Comparison of ENCODE assay signal across 17 cellular contexts in the genomic region with DNA sequence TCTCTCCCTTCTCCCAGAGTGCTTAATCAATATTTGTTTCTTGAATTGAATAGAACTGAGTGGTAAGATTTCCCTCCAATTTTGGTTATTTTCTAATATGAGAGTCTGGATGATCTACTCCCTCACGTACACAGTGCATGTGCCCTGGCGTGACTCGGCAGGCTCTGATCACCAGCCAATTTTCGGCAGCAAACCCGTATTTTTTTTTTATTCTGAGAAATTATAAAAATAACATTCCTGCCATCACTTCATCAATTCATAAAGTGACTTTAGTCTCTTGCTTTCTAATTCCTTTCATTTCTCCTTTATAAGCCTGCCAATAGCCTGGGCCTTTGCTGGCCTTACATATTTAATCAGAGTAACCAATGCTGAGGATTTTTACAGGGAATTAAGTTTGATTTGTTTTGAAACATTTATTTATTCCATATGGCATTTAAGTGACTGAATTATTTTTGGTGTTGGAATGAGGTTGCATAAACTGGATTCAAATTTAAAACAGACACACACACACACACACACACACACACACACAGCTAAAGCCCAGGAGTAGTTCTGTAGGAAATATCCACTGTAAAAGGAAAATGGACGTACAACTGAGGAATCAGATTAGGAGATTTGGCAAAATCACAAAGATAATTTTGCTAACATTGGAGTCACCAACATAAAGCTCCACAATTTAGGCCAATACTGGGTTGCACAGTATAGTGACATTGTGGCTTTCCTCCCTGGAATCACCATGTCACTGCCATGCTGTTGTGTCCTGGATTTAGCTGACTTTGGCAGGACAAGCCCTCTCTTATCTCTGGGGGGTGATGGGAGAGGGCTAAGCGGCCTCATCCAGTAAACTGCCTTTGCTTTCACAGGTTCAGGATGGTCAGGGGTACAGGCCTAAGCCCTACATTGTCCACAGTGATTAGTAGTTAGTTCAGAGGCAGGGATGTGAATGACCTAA.
DNase-seq lines count a peak whose midpoint lies in the region; ATAC-seq and TF ChIP-seq lines count a peak whose summit lies in the region.
"Had no signal": no experiment of that assay in that cellular context is flagged by ENCODE, and none has a peak within 500 bp of the region (broad histone marks: within the 10 kb centered on the region; RNA-seq: fewer than 3 reads in every experiment).

No MANE protein-coding gene starts in this region.

- DNase-seq in Right ventricle myocardium inferior (ENCODE audit: missing footprints): no peak
- DNase-seq in right atrium auricular region (ENCODE audit: low spot score): no peak
- peak; percentile 42 to 73 (median 65) for DNase-seq in adrenal gland
- peak; percentile 42 for DNase-seq in fibroblast of the conjunctiva (ENCODE audit: low read depth)
- DNase-seq in DMS79 (lab: John Stamatoyannopoulos, UW): no peak
- no peak for DNase-seq in stimulated activated CD4-positive, alpha-beta T cell treated with anti-CD3 and anti-CD28 coated beads, Interleukin-15, amount 100 ng/mL, for 24 hours
- no peak for DNase-seq in Peyer's patch
- DNase-seq: activated CD4-positive, alpha-beta T cell treated with anti-CD3 and anti-CD28 coated beads for 4 hours; activated T-cell treated with anti-CD3 and anti-CD28 coated beads, Interleukin-2, amount 50 U/mL, for 1 hour; hippocampal formation; NCI-H1436; NCI-H510A treated with DMSO at 0.1 percent for 48 hours; occipital lobe; PC-9; small intestine had no signal

- TF ChIP-seq POLR2A in adrenal gland (IDR thresholded peaks at IDR 0.05) (no peak), Peyer's patch (IDR thresholded peaks at IDR 0.05) (no peak)

- TF ChIP-seq CTCF in right atrium auricular region (IDR thresholded peaks at IDR 0.05) (no peak), adrenal gland (IDR thresholded peaks at IDR 0.05) (no peak), Peyer's patch (IDR thresholded peaks at IDR 0.05) (no peak)

- H3K27ac ChIP-seq in right atrium auricular region (no peak overlapping the region), adrenal gland (peak overlapping the region in 3 of 5 donors; percentile 10 to 35 (median 22)), Peyer's patch (no peak overlapping the region)

- WGBS in adrenal gland, 4 donors: 46 to 68% (median 49%) methylated on average over 7 of the region's 7 CpGs

- H3K36me3 ChIP-seq in right atrium auricular region (no peaks in the 10 kb centered on the region), adrenal gland (replicated peaks in 1 of 2) (no peaks in the 10 kb centered on the region), Peyer's patch (no peaks in the 10 kb centered on the region)

- peaks cover 0 to 16% of the 10 kb centered on the region in 2 donors for H3K4me1 ChIP-seq in right atrium auricular region
- peaks cover 0 to 18% of the 10 kb centered on the region in 2 donors for H3K4me1 ChIP-seq in adrenal gland (replicated peaks in 1 of 2)
- H3K4me1 ChIP-seq in Peyer's patch: no peaks in the 10 kb centered on the region

- ATAC-seq in Right ventricle myocardium inferior: peak; percentile 5
- no peak for ATAC-seq in GM18502 (IDR thresholded peaks at IDR 0.05; ENCODE audit: poor library complexity, unreplicated experiment)

- H3K27me3 ChIP-seq in right atrium auricular region (no peaks in the 10 kb centered on the region), adrenal gland (no peaks in the 10 kb centered on the region), Peyer's patch (no peaks in the 10 kb centered on the region)

- intact Hi-C loops in Right ventricle myocardium inferior (cut with DNase I): no loop called here
- intact Hi-C loops in adrenal gland (cut with DNase I): no loop called here

- no peaks in the 10 kb centered on the region for H3K9me3 ChIP-seq in right atrium auricular region
- no peaks in the 10 kb centered on the region for H3K9me3 ChIP-seq in adrenal gland (replicated peaks in 1 of 3)
- H3K9me3 ChIP-seq in Peyer's patch: no peaks in the 10 kb centered on the region

- H3K4me3 ChIP-seq in right atrium auricular region (no peak overlapping the region), adrenal gland (no peak overlapping the region), Peyer's patch (no peak overlapping the region)
- H3K4me3 ChIP-seq: lung, PC-9 had no signal

Comparison
In these comparisons a context has a peak if more than half of its experiments do, and no peak if none do; other contexts are left out.
1. DNase-seq: peak in adrenal gland (7 of 7) and fibroblast of the conjunctiva (single experiment); none in Right ventricle myocardium inferior (single experiment), right atrium auricular region (single experiment), DMS79 (single experiment), stimulated activated CD4-positive, alpha-beta T cell treated with anti-CD3 and anti-CD28 coated beads, Interleukin-15, amount 100 ng/mL, for 24 hours (single experiment) and Peyer's patch (0 of 3).
2. H3K27ac ChIP-seq: peak in adrenal gland (3 of 5); none in right atrium auricular region (0 of 2) and Peyer's patch (0 of 4).